Comparison of ENCODE assay signal across 1 cellular context in the genomic region with DNA sequence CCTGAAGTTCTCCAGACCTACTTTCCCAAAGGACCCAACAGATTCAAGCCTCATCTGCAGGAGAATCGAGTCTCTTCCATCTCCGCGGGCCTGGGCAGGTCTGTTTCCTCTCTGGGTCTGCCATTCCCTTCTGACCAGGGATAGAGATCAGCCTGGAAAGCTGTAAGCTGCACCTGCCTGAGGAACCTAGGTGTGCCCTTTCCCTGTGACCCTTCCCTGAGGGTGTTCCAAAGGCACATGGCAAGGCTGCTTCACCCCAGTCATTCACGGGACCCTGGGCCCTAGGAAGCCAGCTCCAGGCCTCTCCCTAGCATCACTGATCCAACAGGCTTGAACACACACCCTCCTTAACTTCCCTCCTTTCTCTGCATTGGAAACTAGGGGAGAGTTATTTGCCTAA.
TF ChIP-seq lines count a peak whose summit lies in the region.

No MANE protein-coding gene starts in this region.

TF ChIP-seq in IMR-90, 13 proteins besides CTCF, POLR2A, EP300 and RAD21:
- TF ChIP-seq SMC3 (IDR thresholded peaks at IDR 0.05; ENCODE audit: low read depth, low read length) (no peak), MAFK (IDR thresholded peaks at IDR 0.05; ENCODE audit: low read depth, low read length) (no peak), CHD1 (IDR thresholded peaks at IDR 0.05; ENCODE audit: low read depth, low read length) (no peak), MAZ (IDR thresholded peaks at IDR 0.05; ENCODE audit: borderline replicate concordance, low read depth, low read length) (no peak), RCOR1 (IDR thresholded peaks at IDR 0.05; ENCODE audit: insufficient replicate concordance, low read length) (no peak), RFX5 (IDR thresholded peaks at IDR 0.05; ENCODE audit: low read depth, low read length) (no peak), MXI1 (IDR thresholded peaks at IDR 0.05; ENCODE audit: borderline replicate concordance, low read depth, low read length) (no peak), FOS (IDR thresholded peaks at IDR 0.05; ENCODE audit: low read depth, low read length) (no peak), BHLHE40 (IDR thresholded peaks at IDR 0.05; ENCODE audit: low read depth, low read length) (no peak), NFE2L2 (IDR thresholded peaks at IDR 0.05; ENCODE audit: low read depth, low read length) (no peak), CEBPB (IDR thresholded peaks at IDR 0.05; ENCODE audit: low read depth, low read length) (no peak)
- TF ChIP-seq, protein P1, sequence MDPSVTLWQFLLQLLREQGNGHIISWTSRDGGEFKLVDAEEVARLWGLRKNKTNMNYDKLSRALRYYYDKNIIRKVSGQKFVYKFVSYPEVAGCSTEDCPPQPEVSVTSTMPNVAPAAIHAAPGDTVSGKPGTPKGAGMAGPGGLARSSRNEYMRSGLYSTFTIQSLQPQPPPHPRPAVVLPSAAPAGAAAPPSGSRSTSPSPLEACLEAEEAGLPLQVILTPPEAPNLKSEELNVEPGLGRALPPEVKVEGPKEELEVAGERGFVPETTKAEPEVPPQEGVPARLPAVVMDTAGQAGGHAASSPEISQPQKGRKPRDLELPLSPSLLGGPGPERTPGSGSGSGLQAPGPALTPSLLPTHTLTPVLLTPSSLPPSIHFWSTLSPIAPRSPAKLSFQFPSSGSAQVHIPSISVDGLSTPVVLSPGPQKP (IDR thresholded peaks at IDR 0.05; ENCODE audit: borderline replicate concordance, low read depth, low read length): no peak
- TF ChIP-seq, protein P2, sequence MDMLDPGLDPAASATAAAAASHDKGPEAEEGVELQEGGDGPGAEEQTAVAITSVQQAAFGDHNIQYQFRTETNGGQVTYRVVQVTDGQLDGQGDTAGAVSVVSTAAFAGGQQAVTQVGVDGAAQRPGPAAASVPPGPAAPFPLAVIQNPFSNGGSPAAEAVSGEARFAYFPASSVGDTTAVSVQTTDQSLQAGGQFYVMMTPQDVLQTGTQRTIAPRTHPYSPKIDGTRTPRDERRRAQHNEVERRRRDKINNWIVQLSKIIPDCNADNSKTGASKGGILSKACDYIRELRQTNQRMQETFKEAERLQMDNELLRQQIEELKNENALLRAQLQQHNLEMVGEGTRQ (IDR thresholded peaks at IDR 0.05; ENCODE audit: low read depth, low read length): no peak
